9 cellular contexts compared by ENCODE assay signal in genomic region chr19:50460161-50460765, GRCh38. TPM values are rescaled to one million over a fixed set of nuclear protein-coding genes. Genes with fewer than 3 reads are reported as not detected.
DNase-seq lines count a peak whose midpoint lies in the region; ATAC-seq, FAIRE-seq and TF ChIP-seq lines count a peak whose summit lies in the region.
"Had no signal": no experiment of that assay in that cellular context is flagged by ENCODE, and none has a peak within 500 bp of the region (broad histone marks: within the 10 kb centered on the region; RNA-seq: fewer than 3 reads in every experiment).

No MANE protein-coding gene starts in this region.

- no peaks in the 10 kb centered on the region for H3K4me1 ChIP-seq in pancreas

- H3K4me3 Mint-ChIP-seq in IgD-negative memory B cell = peak overlapping the region; percentile 20 to 87 (median 58)
- H3K4me3 Mint-ChIP-seq in effector memory CD8-positive, alpha-beta T cell = no peak overlapping the region

- no peaks in the 10 kb centered on the region for H3K9me3 ChIP-seq in pancreas

- in situ Hi-C loops in Caki2 (cut with HindIII; ENCODE audit: low pct_unique_long_range_greater_than_20kb, low sequenced_read_pairs) = no loop called here

- intact Hi-C loops in pancreas (cut with DNase I) = loop anchor here in 2 of 3 donors (5.0 to 10.0 kb wide), 2 partner anchors 98 to 105 kb away; no protein-coding TSS in a partner anchor

- H3K36me3 Mint-ChIP-seq in IgD-negative memory B cell = peaks cover 2% of the 10 kb centered on the region
- no peaks in the 10 kb centered on the region for H3K36me3 Mint-ChIP-seq in effector memory CD8-positive, alpha-beta T cell (ENCODE audit: insufficient read depth)

- H3K9me3 Mint-ChIP-seq in IgD-negative memory B cell = no peaks in the 10 kb centered on the region
- no peaks in the 10 kb centered on the region for H3K9me3 Mint-ChIP-seq in effector memory CD8-positive, alpha-beta T cell

- H3K27me3 Mint-ChIP-seq in IgD-negative memory B cell = peaks cover 5% of the 10 kb centered on the region
- H3K27me3 Mint-ChIP-seq in effector memory CD8-positive, alpha-beta T cell = peaks cover 34 to 38% of the 10 kb centered on the region in 2 donors

- H3K36me3 ChIP-seq in pancreas = no peaks in the 10 kb centered on the region

- peaks cover 0 to 7% (median 0%) of the 10 kb centered on the region in 4 donors for H3K27me3 ChIP-seq in pancreas

- peak overlapping the region; percentile 51 to 91 (median 86) for H3K27ac Mint-ChIP-seq in IgD-negative memory B cell
- no peak overlapping the region for H3K27ac Mint-ChIP-seq in effector memory CD8-positive, alpha-beta T cell

- no peak for TF ChIP-seq CTCF in pancreas (IDR thresholded peaks at IDR 0.05)

- H3K27ac ChIP-seq in pancreas = no peak overlapping the region

- DNase-seq in Caki2 (ENCODE audit: low read depth) (peak; percentile 89), pancreas (no peak), middle frontal gyrus (ENCODE audit: extremely low spot score, low spot score) (no peak), anterior cingulate cortex (lab: John Stamatoyannopoulos, UW) (no peak)
- no peak for DNase-seq in effector memory CD8-positive, alpha-beta T cell

- H3K4me3 ChIP-seq in pancreas = no peak overlapping the region

- no peak for FAIRE-seq in pancreas (lab: Jason Lieb, UNC)

- H3K4me1 Mint-ChIP-seq in IgD-negative memory B cell = peaks cover 11 to 12% (median 12%) of the 10 kb centered on the region in 3 donors
- H3K4me1 Mint-ChIP-seq in effector memory CD8-positive, alpha-beta T cell (ENCODE audit: low read depth in 2 of 2) = peaks cover 0 to 2% of the 10 kb centered on the region in 2 donors

- WGBS in pancreas, 2 donors = 24 to 32% methylated on average over 13 of the region's 13 CpGs

- ATAC-seq in GM19455 (IDR thresholded peaks at IDR 0.05; ENCODE audit: unreplicated experiment) (peak; percentile 70), pancreas (no peak), HG02588 (IDR thresholded peaks at IDR 0.05; ENCODE audit: unreplicated experiment) (no peak)
- peak; percentile 36 for ATAC-seq in effector memory CD8-positive, alpha-beta T cell (replicated peaks)

RNA-seq across cellular contexts. Expression of gene EMC10, which starts 16.0 kb away (rescaled TPM):
- total RNA-seq in Caki2 (2014; rRNA removed; shearing (Covaris generic); ENCODE audit: low replicate concordance) = 152 and 192 TPM in 2 replicates
- 8.7 TPM for polyA plus RNA-seq in IgD-negative memory B cell
- total RNA-seq in pancreas = 10 to 100 TPM; 34.7 to 81.5 (median 60.2) TPM
- 100 to 1,000 TPM in 1 of 2 donors, 10 to 100 TPM in 1; 96.7 to 160 TPM for polyA plus RNA-seq in pancreas

RNA-seq across cellular contexts. Expression of gene GARIN5A, which starts 16.4 kb away (rescaled TPM):
- total RNA-seq in Caki2 (2014; rRNA removed; shearing (Covaris generic); ENCODE audit: low replicate concordance) = 0.43 TPM in 1 of 2 replicates, not detected in the other
- polyA plus RNA-seq in IgD-negative memory B cell = 0.53 TPM
- total RNA-seq in pancreas = 1 to 10 TPM; 1.4 to 2.6 (median 1.9) TPM
- polyA plus RNA-seq in pancreas = 1 to 10 TPM; 2.1 to 2.3 TPM

RNA-seq across cellular contexts. Expression of gene MYBPC2, which starts 27.6 kb away (rescaled TPM):
- total RNA-seq in Caki2 (2014; rRNA removed; shearing (Covaris generic); ENCODE audit: low replicate concordance) = not detected in 2 replicates
- 1.3 TPM for polyA plus RNA-seq in IgD-negative memory B cell
- total RNA-seq in pancreas = 1 to 10 TPM in 2 of 6 donors, not detected in 4; 1.5 to 1.7 TPM
- polyA plus RNA-seq in pancreas = under 1 TPM in 1 of 2 donors, not detected in 1; 0.02 TPM
- total RNA-seq: endothelial cell of umbilical vein had no signal

RNA-seq across cellular contexts. Expression of gene SPIB, which starts 41.5 kb away (rescaled TPM):
- total RNA-seq in Caki2 (2014; rRNA removed; shearing (Covaris generic); ENCODE audit: low replicate concordance) = not detected in 2 replicates
- 403 TPM for polyA plus RNA-seq in IgD-negative memory B cell
- total RNA-seq in pancreas = 10 to 100 TPM in 1 of 6 donors, 1 to 10 TPM in 2, under 1 TPM in 3; 0.09 to 25.6 (median 1.2) TPM
- polyA plus RNA-seq in pancreas = 1 to 10 TPM in 1 of 2 donors, under 1 TPM in 1; 0.80 to 1.2 TPM
- total RNA-seq: endothelial cell of umbilical vein had no signal
- polyA plus RNA-seq: endothelial cell of umbilical vein had no signal

RNA-seq across cellular contexts. Expression of gene JOSD2, which starts 50.7 kb away (rescaled TPM):
- 34.4 and 59.0 TPM in 2 replicates for total RNA-seq in Caki2 (2014; rRNA removed; shearing (Covaris generic); ENCODE audit: low replicate concordance)
- polyA plus RNA-seq in IgD-negative memory B cell = 15.0 TPM
- 10 to 100 TPM in 5 of 6 donors, 1 to 10 TPM in 1; 8.0 to 23.3 (median 13.2) TPM for total RNA-seq in pancreas
- 10 to 100 TPM; 25.1 to 41.2 TPM for polyA plus RNA-seq in pancreas

Comparison
In these comparisons a context has a peak if more than half of its experiments do, and no peak if none do; other contexts are left out.
1. ATAC-seq: peak in GM19455 (single experiment) and effector memory CD8-positive, alpha-beta T cell (single experiment); none in pancreas (0 of 4) and HG02588 (single experiment).
2. H3K27ac Mint-ChIP-seq: peak in IgD-negative memory B cell (3 of 3); none in effector memory CD8-positive, alpha-beta T cell (0 of 2).
3. H3K4me3 Mint-ChIP-seq: peak in IgD-negative memory B cell (4 of 4); none in effector memory CD8-positive, alpha-beta T cell (0 of 2).